Comparison of ENCODE assay signal across 1 cellular context in the genomic region with DNA sequence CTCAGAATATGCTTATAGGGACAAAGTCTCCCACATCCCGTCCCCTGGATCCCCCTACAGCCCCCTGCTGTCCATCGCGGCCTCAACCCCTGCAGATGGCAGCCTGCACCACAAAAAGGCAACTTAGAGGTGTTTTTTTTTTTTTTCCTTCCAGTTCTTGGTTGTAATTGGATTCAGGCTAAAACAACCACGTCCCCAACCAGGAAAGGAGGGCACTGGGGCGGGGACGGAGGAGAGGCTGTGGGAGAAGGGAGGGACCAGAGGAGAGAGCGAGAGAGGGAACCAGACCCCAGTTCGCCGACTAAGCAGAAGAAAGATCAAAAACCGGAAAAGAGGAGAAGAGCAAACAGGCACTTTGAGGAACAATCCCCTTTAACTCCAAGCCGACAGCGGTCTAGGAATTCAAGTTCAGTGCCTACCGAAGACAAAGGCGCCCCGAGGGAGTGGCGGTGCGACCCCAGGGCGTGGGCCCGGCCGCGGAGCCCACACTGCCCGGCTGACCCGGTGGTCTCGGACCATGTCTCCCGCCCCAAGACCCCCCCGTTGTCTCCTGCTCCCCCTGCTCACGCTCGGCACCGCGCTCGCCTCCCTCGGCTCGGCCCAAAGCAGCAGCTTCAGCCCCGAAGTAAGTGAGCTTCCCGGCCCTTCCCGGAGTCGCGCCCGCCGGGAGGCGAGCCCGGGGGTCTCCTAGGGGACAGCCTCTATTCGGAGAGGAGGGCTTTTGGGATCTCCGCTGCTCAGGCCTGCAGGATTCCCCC.
TF ChIP-seq lines count a peak whose summit lies in the region.

A gene (plus strand): TSS at position 285 of the 758 bp plus-strand sequence. CDS start 233 bp downstream, at position 518.

TF ChIP-seq in HepG2, 621 proteins besides CTCF, POLR2A, EP300 and RAD21 (continued from another document and continues in another):
- TF ChIP-seq, protein P1, sequence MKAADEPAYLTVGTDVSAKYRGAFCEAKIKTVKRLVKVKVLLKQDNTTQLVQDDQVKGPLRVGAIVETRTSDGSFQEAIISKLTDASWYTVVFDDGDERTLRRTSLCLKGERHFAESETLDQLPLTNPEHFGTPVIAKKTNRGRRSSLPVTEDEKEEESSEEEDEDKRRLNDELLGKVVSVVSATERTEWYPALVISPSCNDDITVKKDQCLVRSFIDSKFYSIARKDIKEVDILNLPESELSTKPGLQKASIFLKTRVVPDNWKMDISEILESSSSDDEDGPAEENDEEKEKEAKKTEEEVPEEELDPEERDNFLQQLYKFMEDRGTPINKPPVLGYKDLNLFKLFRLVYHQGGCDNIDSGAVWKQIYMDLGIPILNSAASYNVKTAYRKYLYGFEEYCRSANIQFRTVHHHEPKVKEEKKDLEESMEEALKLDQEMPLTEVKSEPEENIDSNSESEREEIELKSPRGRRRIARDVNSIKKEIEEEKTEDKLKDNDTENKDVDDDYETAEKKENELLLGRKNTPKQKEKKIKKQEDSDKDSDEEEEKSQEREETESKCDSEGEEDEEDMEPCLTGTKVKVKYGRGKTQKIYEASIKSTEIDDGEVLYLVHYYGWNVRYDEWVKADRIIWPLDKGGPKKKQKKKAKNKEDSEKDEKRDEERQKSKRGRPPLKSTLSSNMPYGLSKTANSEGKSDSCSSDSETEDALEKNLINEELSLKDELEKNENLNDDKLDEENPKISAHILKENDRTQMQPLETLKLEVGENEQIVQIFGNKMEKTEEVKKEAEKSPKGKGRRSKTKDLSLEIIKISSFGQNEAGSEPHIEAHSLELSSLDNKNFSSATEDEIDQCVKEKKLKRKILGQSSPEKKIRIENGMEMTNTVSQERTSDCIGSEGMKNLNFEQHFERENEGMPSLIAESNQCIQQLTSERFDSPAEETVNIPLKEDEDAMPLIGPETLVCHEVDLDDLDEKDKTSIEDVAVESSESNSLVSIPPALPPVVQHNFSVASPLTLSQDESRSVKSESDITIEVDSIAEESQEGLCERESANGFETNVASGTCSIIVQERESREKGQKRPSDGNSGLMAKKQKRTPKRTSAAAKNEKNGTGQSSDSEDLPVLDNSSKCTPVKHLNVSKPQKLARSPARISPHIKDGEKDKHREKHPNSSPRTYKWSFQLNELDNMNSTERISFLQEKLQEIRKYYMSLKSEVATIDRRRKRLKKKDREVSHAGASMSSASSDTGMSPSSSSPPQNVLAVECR (CRISPR knock-in tag; IDR thresholded peaks at IDR 0.05; ENCODE audit: borderline replicate concordance), result 0 out of 2 replicates have a peak, but pooled peaks have one; percentile 5
- TF ChIP-seq, protein P2, sequence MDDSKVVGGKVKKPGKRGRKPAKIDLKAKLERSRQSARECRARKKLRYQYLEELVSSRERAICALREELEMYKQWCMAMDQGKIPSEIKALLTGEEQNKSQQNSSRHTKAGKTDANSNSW (CRISPR knock-in tag; IDR thresholded peaks at IDR 0.05; ENCODE audit: borderline replicate concordance), result no peak
- TF ChIP-seq, protein P3, sequence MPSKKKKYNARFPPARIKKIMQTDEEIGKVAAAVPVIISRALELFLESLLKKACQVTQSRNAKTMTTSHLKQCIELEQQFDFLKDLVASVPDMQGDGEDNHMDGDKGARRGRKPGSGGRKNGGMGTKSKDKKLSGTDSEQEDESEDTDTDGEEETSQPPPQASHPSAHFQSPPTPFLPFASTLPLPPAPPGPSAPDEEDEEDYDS (CRISPR knock-in tag; IDR thresholded peaks at IDR 0.05), result no peak
- TF ChIP-seq, protein P4, sequence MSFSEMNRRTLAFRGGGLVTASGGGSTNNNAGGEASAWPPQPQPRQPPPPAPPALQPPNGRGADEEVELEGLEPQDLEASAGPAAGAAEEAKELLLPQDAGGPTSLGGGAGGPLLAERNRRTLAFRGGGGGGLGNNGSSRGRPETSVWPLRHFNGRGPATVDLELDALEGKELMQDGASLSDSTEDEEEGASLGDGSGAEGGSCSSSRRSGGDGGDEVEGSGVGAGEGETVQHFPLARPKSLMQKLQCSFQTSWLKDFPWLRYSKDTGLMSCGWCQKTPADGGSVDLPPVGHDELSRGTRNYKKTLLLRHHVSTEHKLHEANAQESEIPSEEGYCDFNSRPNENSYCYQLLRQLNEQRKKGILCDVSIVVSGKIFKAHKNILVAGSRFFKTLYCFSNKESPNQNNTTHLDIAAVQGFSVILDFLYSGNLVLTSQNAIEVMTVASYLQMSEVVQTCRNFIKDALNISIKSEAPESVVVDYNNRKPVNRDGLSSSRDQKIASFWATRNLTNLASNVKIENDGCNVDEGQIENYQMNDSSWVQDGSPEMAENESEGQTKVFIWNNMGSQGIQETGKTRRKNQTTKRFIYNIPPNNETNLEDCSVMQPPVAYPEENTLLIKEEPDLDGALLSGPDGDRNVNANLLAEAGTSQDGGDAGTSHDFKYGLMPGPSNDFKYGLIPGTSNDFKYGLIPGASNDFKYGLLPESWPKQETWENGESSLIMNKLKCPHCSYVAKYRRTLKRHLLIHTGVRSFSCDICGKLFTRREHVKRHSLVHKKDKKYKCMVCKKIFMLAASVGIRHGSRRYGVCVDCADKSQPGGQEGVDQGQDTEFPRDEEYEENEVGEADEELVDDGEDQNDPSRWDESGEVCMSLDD (CRISPR knock-in tag; IDR thresholded peaks at IDR 0.05; ENCODE audit: borderline replicate concordance), result no peak
- TF ChIP-seq SUZ12 (IDR thresholded peaks at IDR 0.05; ENCODE audit: low read depth, low read length) (no peak), SAP130 (CRISPR knock-in tag; IDR thresholded peaks at IDR 0.05; ENCODE audit: low read depth) (no peak), ZNF350 (CRISPR knock-in tag; IDR thresholded peaks at IDR 0.05; ENCODE audit: borderline replicate concordance, low read depth) (peak; percentile 4; the same call in 1 of the 2 replicates), ZNF776 (CRISPR knock-in tag; IDR thresholded peaks at IDR 0.05) (no peak), ZNF354B (CRISPR knock-in tag; IDR thresholded peaks at IDR 0.05) (no peak), PAWR (CRISPR knock-in tag; IDR thresholded peaks at IDR 0.05; ENCODE audit: borderline replicate concordance) (no peak), U2AF2 (IDR thresholded peaks at IDR 0.05; ENCODE audit: low read depth, low read length) (no peak), RFX1 (IDR thresholded peaks at IDR 0.05) (no peak), ISX (CRISPR knock-in tag; conservative IDR thresholded peaks at IDR 0.05) (0 out of 2 replicates have a peak, but pooled peaks have one; percentile 41), ZNF317 (CRISPR knock-in tag; IDR thresholded peaks at IDR 0.05) (0 out of 2 replicates have a peak, but pooled peaks have one; percentile 1), SAFB2 (CRISPR knock-in tag; IDR thresholded peaks at IDR 0.05; ENCODE audit: borderline replicate concordance, low read depth) (no peak), ZBTB8A (CRISPR knock-in tag; IDR thresholded peaks at IDR 0.05; ENCODE audit: borderline replicate concordance, low read depth) (no peak), ZNF878 (CRISPR knock-in tag; IDR thresholded peaks at IDR 0.05) (no peak), NFE2L2 (IDR thresholded peaks at IDR 0.05; ENCODE audit: low read length) (no peak), ZNF768 (CRISPR knock-in tag; IDR thresholded peaks at IDR 0.05) (no peak; the same call in 1 of the 2 replicates), CBFB (CRISPR knock-in tag; IDR thresholded peaks at IDR 0.05) (no peak; the same call in 1 of the 2 replicates), NR3C1 (CRISPR knock-in tag; IDR thresholded peaks at IDR 0.05) (no peak), POLR2G (IDR thresholded peaks at IDR 0.05; ENCODE audit: low read depth, low read length) (peak; percentile 37), ZNF256 (CRISPR knock-in tag; conservative IDR thresholded peaks at IDR 0.05) (no peak), ZZZ3 (CRISPR knock-in tag; IDR thresholded peaks at IDR 0.05; ENCODE audit: borderline replicate concordance) (no peak)
- TF ChIP-seq, protein P5, sequence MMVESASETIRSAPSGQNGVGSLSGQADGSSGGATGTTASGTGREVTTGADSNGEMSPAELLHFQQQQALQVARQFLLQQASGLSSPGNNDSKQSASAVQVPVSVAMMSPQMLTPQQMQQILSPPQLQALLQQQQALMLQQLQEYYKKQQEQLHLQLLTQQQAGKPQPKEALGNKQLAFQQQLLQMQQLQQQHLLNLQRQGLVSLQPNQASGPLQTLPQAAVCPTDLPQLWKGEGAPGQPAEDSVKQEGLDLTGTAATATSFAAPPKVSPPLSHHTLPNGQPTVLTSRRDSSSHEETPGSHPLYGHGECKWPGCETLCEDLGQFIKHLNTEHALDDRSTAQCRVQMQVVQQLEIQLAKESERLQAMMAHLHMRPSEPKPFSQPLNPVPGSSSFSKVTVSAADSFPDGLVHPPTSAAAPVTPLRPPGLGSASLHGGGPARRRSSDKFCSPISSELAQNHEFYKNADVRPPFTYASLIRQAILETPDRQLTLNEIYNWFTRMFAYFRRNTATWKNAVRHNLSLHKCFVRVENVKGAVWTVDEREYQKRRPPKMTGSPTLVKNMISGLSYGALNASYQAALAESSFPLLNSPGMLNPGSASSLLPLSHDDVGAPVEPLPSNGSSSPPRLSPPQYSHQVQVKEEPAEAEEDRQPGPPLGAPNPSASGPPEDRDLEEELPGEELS (CRISPR knock-in tag; IDR thresholded peaks at IDR 0.05), result no peak; the same call in 1 of the 2 replicates
- TF ChIP-seq, protein P6, sequence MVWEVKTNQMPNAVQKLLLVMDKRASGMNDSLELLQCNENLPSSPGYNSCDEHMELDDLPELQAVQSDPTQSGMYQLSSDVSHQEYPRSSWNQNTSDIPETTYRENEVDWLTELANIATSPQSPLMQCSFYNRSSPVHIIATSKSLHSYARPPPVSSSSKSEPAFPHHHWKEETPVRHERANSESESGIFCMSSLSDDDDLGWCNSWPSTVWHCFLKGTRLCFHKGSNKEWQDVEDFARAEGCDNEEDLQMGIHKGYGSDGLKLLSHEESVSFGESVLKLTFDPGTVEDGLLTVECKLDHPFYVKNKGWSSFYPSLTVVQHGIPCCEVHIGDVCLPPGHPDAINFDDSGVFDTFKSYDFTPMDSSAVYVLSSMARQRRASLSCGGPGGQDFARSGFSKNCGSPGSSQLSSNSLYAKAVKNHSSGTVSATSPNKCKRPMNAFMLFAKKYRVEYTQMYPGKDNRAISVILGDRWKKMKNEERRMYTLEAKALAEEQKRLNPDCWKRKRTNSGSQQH (CRISPR knock-in tag; IDR thresholded peaks at IDR 0.05; ENCODE audit: low read depth), result no peak
- TF ChIP-seq, protein P7, sequence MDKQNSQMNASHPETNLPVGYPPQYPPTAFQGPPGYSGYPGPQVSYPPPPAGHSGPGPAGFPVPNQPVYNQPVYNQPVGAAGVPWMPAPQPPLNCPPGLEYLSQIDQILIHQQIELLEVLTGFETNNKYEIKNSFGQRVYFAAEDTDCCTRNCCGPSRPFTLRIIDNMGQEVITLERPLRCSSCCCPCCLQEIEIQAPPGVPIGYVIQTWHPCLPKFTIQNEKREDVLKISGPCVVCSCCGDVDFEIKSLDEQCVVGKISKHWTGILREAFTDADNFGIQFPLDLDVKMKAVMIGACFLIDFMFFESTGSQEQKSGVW (CRISPR knock-in tag; IDR thresholded peaks at IDR 0.05; ENCODE audit: borderline replicate concordance), result no peak
- TF ChIP-seq, protein P8, sequence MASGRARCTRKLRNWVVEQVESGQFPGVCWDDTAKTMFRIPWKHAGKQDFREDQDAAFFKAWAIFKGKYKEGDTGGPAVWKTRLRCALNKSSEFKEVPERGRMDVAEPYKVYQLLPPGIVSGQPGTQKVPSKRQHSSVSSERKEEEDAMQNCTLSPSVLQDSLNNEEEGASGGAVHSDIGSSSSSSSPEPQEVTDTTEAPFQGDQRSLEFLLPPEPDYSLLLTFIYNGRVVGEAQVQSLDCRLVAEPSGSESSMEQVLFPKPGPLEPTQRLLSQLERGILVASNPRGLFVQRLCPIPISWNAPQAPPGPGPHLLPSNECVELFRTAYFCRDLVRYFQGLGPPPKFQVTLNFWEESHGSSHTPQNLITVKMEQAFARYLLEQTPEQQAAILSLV (CRISPR knock-in tag; IDR thresholded peaks at IDR 0.05; ENCODE audit: borderline replicate concordance), result no peak
- TF ChIP-seq, protein P9, sequence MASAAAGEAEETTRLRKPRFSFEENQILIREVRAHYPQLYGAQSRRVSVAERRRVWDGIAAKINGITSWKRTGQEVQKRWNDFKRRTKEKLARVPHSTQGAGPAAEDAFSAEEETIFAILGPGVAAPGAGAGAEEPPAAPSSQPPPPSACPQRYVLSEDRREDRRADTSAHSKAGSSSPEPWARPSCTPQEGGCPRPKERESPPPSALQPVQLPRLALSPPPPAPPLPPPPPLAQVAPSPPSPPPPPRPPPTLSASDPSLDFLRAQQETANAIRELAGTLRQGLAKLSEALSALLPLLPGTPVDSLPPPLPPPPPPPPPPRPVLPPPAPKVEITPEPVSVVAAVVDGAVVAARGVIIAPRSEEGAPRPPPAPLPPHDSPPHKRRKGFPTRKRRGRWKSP (CRISPR knock-in tag; IDR thresholded peaks at IDR 0.05), result no peak
- TF ChIP-seq, protein P10, sequence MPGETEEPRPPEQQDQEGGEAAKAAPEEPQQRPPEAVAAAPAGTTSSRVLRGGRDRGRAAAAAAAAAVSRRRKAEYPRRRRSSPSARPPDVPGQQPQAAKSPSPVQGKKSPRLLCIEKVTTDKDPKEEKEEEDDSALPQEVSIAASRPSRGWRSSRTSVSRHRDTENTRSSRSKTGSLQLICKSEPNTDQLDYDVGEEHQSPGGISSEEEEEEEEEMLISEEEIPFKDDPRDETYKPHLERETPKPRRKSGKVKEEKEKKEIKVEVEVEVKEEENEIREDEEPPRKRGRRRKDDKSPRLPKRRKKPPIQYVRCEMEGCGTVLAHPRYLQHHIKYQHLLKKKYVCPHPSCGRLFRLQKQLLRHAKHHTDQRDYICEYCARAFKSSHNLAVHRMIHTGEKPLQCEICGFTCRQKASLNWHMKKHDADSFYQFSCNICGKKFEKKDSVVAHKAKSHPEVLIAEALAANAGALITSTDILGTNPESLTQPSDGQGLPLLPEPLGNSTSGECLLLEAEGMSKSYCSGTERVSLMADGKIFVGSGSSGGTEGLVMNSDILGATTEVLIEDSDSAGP (CRISPR knock-in tag; IDR thresholded peaks at IDR 0.05; ENCODE audit: borderline replicate concordance), result peak; percentile 14; the same call in 1 of the 2 replicates
- TF ChIP-seq, protein P11, sequence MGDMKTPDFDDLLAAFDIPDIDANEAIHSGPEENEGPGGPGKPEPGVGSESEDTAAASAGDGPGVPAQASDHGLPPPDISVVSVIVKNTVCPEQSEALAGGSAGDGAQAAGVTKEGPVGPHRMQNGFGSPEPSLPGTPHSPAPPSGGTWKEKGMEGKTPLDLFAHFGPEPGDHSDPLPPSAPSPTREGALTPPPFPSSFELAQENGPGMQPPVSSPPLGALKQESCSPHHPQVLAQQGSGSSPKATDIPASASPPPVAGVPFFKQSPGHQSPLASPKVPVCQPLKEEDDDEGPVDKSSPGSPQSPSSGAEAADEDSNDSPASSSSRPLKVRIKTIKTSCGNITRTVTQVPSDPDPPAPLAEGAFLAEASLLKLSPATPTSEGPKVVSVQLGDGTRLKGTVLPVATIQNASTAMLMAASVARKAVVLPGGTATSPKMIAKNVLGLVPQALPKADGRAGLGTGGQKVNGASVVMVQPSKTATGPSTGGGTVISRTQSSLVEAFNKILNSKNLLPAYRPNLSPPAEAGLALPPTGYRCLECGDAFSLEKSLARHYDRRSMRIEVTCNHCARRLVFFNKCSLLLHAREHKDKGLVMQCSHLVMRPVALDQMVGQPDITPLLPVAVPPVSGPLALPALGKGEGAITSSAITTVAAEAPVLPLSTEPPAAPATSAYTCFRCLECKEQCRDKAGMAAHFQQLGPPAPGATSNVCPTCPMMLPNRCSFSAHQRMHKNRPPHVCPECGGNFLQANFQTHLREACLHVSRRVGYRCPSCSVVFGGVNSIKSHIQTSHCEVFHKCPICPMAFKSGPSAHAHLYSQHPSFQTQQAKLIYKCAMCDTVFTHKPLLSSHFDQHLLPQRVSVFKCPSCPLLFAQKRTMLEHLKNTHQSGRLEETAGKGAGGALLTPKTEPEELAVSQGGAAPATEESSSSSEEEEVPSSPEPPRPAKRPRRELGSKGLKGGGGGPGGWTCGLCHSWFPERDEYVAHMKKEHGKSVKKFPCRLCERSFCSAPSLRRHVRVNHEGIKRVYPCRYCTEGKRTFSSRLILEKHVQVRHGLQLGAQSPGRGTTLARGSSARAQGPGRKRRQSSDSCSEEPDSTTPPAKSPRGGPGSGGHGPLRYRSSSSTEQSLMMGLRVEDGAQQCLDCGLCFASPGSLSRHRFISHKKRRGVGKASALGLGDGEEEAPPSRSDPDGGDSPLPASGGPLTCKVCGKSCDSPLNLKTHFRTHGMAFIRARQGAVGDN (CRISPR knock-in tag; IDR thresholded peaks at IDR 0.05), result no peak
